Comparison of ENCODE assay signal across 8 cellular contexts in the genomic region with DNA sequence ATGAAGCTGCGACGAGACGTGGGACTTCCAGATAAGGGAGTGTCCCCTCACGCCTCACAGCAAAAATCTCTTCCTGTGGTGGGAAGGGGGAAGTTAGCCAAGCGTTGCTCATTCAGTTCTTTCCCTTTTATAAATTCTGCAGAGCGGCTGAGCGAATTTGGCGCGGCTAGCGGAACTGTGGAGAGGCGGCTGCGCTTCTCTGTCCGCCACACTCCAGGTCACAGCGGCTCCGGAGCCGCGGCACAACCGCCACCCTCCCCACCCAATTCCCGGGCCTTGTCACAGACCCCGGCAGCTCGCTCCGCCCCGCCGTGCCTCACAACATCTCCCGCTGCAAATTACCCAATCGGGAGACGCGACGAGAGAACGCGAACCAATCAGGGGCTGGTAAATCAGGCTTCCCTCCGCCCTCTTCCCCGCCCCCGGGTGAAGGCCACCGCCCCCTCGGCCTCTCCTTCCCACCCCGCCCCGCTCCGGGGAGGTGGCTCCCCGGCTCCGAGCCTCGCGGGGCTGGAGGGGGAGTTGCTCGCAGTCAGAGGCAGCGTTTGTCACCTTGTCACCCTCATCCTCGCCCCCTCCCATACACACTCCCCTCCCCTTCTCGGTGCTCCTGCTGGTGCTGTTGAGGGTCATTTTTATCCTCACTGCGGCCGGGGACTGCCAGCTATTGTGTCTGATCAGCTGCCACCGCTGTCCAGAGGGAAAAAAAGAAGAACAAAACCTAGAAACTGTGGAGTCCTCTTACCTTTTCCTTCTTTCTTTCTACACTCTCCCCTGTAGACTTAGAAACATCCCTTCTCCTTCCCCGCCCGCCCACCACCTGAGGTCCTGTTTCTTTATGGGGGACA. TPM values are rescaled to one million over a fixed set of nuclear protein-coding genes. Genes with fewer than 3 reads are reported as not detected.
DNase-seq lines count a peak whose midpoint lies in the region; ATAC-seq and TF ChIP-seq lines count a peak whose summit lies in the region.

No MANE protein-coding gene starts in this region.

- no peaks in the 10 kb centered on the region for H3K27me3 Mint-ChIP-seq in activated naive CD4-positive, alpha-beta T cell treated with anti-CD3 and anti-CD28 coated beads for 36 hours (ENCODE audit: low read depth)

- H3K36me3 ChIP-seq in SJSA1 (peaks cover 34% of the 10 kb centered on the region), gastroesophageal sphincter (no peaks in the 10 kb centered on the region), neuronal stem cell (replicated peaks in 1 of 2; ENCODE audit: control insufficient read depth in 2 of 2, insufficient read depth in 2 of 2, low read length in 2 of 2) (peaks cover 0 to 23% of the 10 kb centered on the region in 2 donors), subcutaneous abdominal adipose tissue (ENCODE audit: control insufficient read depth in 5 of 5, insufficient read depth in 5 of 5, low read length in 5 of 5) (peaks cover 0 to 6% (median 0%) of the 10 kb centered on the region in 5 donors)

- no peaks in the 10 kb centered on the region for H3K27me3 ChIP-seq in SJSA1 (replicated peaks)
- no peaks in the 10 kb centered on the region for H3K27me3 ChIP-seq in gastroesophageal sphincter
- H3K27me3 ChIP-seq in neuronal stem cell (ENCODE audit: control insufficient read depth in 3 of 3, insufficient read depth in 3 of 3, low read depth in 1 of 3, low read length in 3 of 3), result no peaks in the 10 kb centered on the region
- no peaks in the 10 kb centered on the region for H3K27me3 ChIP-seq in subcutaneous abdominal adipose tissue (ENCODE audit: control insufficient read depth in 5 of 5, insufficient read depth in 4 of 5, low read length in 5 of 5)

- peak overlapping the region; percentile 92 for H3K9ac ChIP-seq in neuronal stem cell (ENCODE audit: low read depth, low read length, poor library complexity)
- H3K9ac ChIP-seq in subcutaneous abdominal adipose tissue (ENCODE audit: low read length in 5 of 5), result peak overlapping the region; percentile 78 to 96 (median 90)

- H3K4me2 ChIP-seq in neuronal stem cell (ENCODE audit: insufficient read depth, low read length, poor library complexity, severe bottlenecking), result peak overlapping the region; percentile 85

- H2BK120ac ChIP-seq in neuronal stem cell (ENCODE audit: low read depth, low read length), result peak overlapping the region; percentile 41

- peak overlapping the region; percentile 97 for H3K18ac ChIP-seq in neuronal stem cell (ENCODE audit: low read length)

- TF ChIP-seq POLR2A in gastroesophageal sphincter (IDR thresholded peaks at IDR 0.05), result peak; percentile 66 to 84

- H2BK5ac ChIP-seq in neuronal stem cell (ENCODE audit: low read length), result peak overlapping the region; percentile 60

- H3K27ac ChIP-seq in SJSA1 (peak overlapping the region; percentile 62), gastroesophageal sphincter (peak overlapping the region; percentile 66 to 98 (median 96)), neuronal stem cell (replicated peaks; ENCODE audit: low read length) (peak overlapping the region; percentile 92), subcutaneous abdominal adipose tissue (ENCODE audit: low read depth, low read length) (peak overlapping the region; percentile 99)

- no peak overlapping the region for H2BK12ac ChIP-seq in neuronal stem cell (ENCODE audit: low read length)

- no peak for TF ChIP-seq EP300 in gastroesophageal sphincter (IDR thresholded peaks at IDR 0.05)

- peaks cover 2% of the 10 kb centered on the region for H3K79me1 ChIP-seq in neuronal stem cell (ENCODE audit: low read depth, low read length)

- H4K91ac ChIP-seq in neuronal stem cell (ENCODE audit: low read depth, low read length, poor library complexity), result peak overlapping the region; percentile 30

- H3K4me3 ChIP-seq in HFF-Myc (replicated peaks; ENCODE audit: low read depth, low read length) (peak overlapping the region; percentile 62), SJSA1 (peak overlapping the region; percentile 75), gastroesophageal sphincter (peak overlapping the region; percentile 55 to 87), neuronal stem cell (ENCODE audit: low read length in 2 of 2) (peak overlapping the region; percentile 64 to 80), subcutaneous abdominal adipose tissue (ENCODE audit: low read depth in 1 of 5, low read length in 5 of 5) (peak overlapping the region; percentile 87 to 99 (median 94))

- no peaks in the 10 kb centered on the region for H3K9me3 Mint-ChIP-seq in activated naive CD4-positive, alpha-beta T cell treated with anti-CD3 and anti-CD28 coated beads for 36 hours

- peaks cover 14% of the 10 kb centered on the region for H3K4me1 Mint-ChIP-seq in activated naive CD4-positive, alpha-beta T cell treated with anti-CD3 and anti-CD28 coated beads for 36 hours (ENCODE audit: low read depth)

- H2AFZ ChIP-seq in neuronal stem cell (ENCODE audit: low read length), result peak overlapping the region; percentile 90

- peak overlapping the region; percentile 47 for H2AK5ac ChIP-seq in neuronal stem cell (ENCODE audit: low read depth, low read length)

- H2BK15ac ChIP-seq in neuronal stem cell (ENCODE audit: low read length), result no peak overlapping the region

- CTCF ChIA-PET in activated naive CD4-positive, alpha-beta T cell treated with anti-CD3 and anti-CD28 coated beads for 36 hours (lab: Charles Lee), result interaction anchor here (0.6 to 1.4 kb wide), 2 partner anchors 17 to 106 kb away, joined by 4 to 5 read pairs; no protein-coding TSS in a partner anchor

- intact Hi-C loops in activated naive CD4-positive, alpha-beta T cell treated with anti-CD3 and anti-CD28 coated beads for 36 hours (cut with micrococcal nuclease), result loop anchor here (1.0 to 10.0 kb wide), 16 partner anchors 18 to 1387 kb away; a partner anchor contains a TSS

- no peaks in the 10 kb centered on the region for H3K9me3 ChIP-seq in SJSA1 (replicated peaks)
- no peaks in the 10 kb centered on the region for H3K9me3 ChIP-seq in gastroesophageal sphincter
- H3K9me3 ChIP-seq in neuronal stem cell (replicated peaks in 1 of 2; ENCODE audit: control insufficient read depth in 2 of 2, insufficient read depth in 1 of 2, low read depth in 1 of 2, low read length in 2 of 2), result no peaks in the 10 kb centered on the region
- no peaks in the 10 kb centered on the region for H3K9me3 ChIP-seq in subcutaneous abdominal adipose tissue (ENCODE audit: control insufficient read depth in 5 of 5, low read length in 5 of 5)

- no peak for TF ChIP-seq CTCF in HFF-Myc (IDR thresholded peaks at IDR 0.05; ENCODE audit: low read depth, low read length, missing control alignments)
- TF ChIP-seq CTCF in gastroesophageal sphincter (IDR thresholded peaks at IDR 0.05), result no peak

- no peak overlapping the region for H3K4ac ChIP-seq in neuronal stem cell (ENCODE audit: low read length)

- peak overlapping the region; percentile 98 for H3K23ac ChIP-seq in neuronal stem cell (ENCODE audit: low read depth, low read length, poor library complexity)

- peak overlapping the region; percentile 8 for H3K14ac ChIP-seq in neuronal stem cell (ENCODE audit: low read length)

- 0 to 17% methylated on average over 1 to 12 of the region's 52 CpGs for WGBS in gastroesophageal sphincter (ENCODE audit: low coverage in 1 of 2), 2 donors
- WGBS in neuronal stem cell (ENCODE audit: extremely low coverage in 2 of 2, insufficient read length in 2 of 2, insufficient replicate concordance in 1 of 2), 2 donors, result no CpG with 5 or more reads among the region's 52 CpGs

- H3K27ac Mint-ChIP-seq in activated naive CD4-positive, alpha-beta T cell treated with anti-CD3 and anti-CD28 coated beads for 36 hours, result peak overlapping the region; percentile 89

- H3K4me3 Mint-ChIP-seq in activated naive CD4-positive, alpha-beta T cell treated with anti-CD3 and anti-CD28 coated beads for 36 hours, result peak overlapping the region; percentile 89

- H3K4me1 ChIP-seq in SJSA1 (replicated peaks) (peaks cover 23% of the 10 kb centered on the region), gastroesophageal sphincter (peaks cover 0 to 31% (median 5%) of the 10 kb centered on the region in 3 donors), neuronal stem cell (ENCODE audit: control insufficient read depth in 2 of 2, insufficient read depth in 1 of 2, low read depth in 1 of 2, low read length in 2 of 2) (peaks cover 8 to 11% of the 10 kb centered on the region in 2 donors), subcutaneous abdominal adipose tissue (ENCODE audit: control insufficient read depth in 5 of 5, insufficient read depth in 5 of 5, low read length in 5 of 5) (peaks cover 4 to 38% (median 36%) of the 10 kb centered on the region in 5 donors)

- ATAC-seq in gastroesophageal sphincter, result peak; percentile 93

- no peaks in the 10 kb centered on the region for H3K36me3 Mint-ChIP-seq in activated naive CD4-positive, alpha-beta T cell treated with anti-CD3 and anti-CD28 coated beads for 36 hours (ENCODE audit: low read depth)

- H4K8ac ChIP-seq in neuronal stem cell (ENCODE audit: low read depth, low read length), result no peak overlapping the region

- peak; percentile 82 for DNase-seq in GM04503 (ENCODE audit: low read depth)
- peak; percentile 90 for DNase-seq in HFF-Myc (ENCODE audit: extremely low read depth, low read depth)
- peak; percentile 91 for DNase-seq in MV-4-11 (lab: John Stamatoyannopoulos, UW)
- DNase-seq in SJSA1 (ENCODE audit: low read depth in 1 of 2, low spot score in 2 of 2), result peak; percentile 94 to 98
- peak; percentile 97 for DNase-seq in activated naive CD4-positive, alpha-beta T cell treated with anti-CD3 and anti-CD28 coated beads for 36 hours
- DNase-seq in neuronal stem cell (ENCODE audit: low spot score), result peak; percentile 96

RNA-seq across cellular contexts. Expression of a gene that starts 0.9 kb away (rescaled TPM):
- 50.2 and 64.2 TPM in 2 replicates for total RNA-seq in SJSA1 (2014; rRNA removed; shearing (Covaris generic))
- 10 to 100 TPM; 14.6 to 15.0 TPM for total RNA-seq in activated naive CD4-positive, alpha-beta T cell treated with anti-CD3 and anti-CD28 coated beads for 36 hours
- total RNA-seq in gastroesophageal sphincter, result 10 to 100 TPM; 55.3 to 76.7 (median 66.4) TPM
- 26.3 TPM for polyA plus RNA-seq in neuronal stem cell (2013, experiment 1 of 2)
- polyA plus RNA-seq in neuronal stem cell (2013, experiment 2 of 2), result 28.0 TPM

Comparison
In these comparisons a context has a peak if more than half of its experiments do, and no peak if none do; other contexts are left out.
1. Peak in every context shown above with its lines: DNase-seq, ATAC-seq, H3K4me3 ChIP-seq and H3K27ac ChIP-seq.